Comparison of ENCODE assay signal across 20 cellular contexts in the genomic region with DNA sequence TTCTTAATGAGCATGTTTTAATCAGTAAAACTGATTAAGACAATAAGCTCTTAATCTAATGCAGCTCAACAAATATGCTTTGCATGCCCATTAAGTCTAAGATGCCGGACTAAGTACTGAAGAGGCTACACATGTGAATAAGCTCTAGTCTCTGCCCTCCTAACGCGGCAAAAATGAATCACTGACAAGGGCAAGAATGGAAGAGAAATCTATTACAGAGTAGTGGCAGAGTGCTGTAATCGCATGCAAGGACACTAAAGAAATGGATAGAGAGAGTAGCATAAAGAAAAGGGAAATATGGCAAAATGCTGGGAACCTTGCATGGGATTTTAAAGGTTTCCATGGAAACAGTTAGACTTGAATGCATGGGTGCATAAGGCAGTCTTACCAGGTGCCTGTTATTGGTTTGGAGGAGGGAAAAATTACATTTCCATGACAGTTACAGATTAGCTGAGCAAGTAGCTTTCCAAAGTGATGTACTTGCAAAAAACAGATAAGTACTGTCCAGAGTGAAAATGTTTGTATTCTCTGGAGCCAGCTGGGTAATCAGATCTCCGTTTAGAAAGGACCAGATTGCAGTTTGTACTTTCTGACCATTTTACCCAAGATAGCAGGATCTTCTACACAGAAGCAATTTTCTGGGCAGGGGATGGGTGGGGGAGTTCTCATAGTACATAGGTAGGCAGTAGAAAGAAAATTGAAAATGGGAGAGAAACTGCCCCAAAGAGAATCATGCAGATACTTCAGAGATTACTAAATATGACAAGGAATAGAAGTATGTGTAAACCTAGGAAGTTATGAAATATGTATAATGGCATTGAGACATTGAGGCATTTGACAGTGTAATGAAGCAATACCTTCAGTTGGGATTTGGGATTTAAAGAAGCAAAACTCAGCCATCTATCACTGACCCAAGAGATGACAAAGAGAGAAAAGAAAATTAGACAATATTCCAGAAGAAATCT.
A peak's percentile ranks its signal among the peaks of the same experiment; 100 is the strongest.
DNase-seq lines count a peak whose midpoint lies in the region; ATAC-seq and TF ChIP-seq lines count a peak whose summit lies in the region.
"Had no signal": no experiment of that assay in that cellular context is flagged by ENCODE, and none has a peak within 500 bp of the region (broad histone marks: within the 10 kb centered on the region; RNA-seq: fewer than 3 reads in every experiment).

No MANE protein-coding gene starts in this region.

- POLR2A ChIA-PET in CD4-positive, alpha-beta T cell (lab: Charles Lee): no interaction called here

- intact Hi-C loops in CD4-positive, alpha-beta T cell (cut with DNase I, micrococcal nuclease): no loop called here

- no peaks in the 10 kb centered on the region for H3K9me3 ChIP-seq in CD4-positive, alpha-beta T cell (ENCODE audit: control insufficient read depth, low read length)
- H3K9me3 ChIP-seq: MG63, psoas muscle, thyroid gland had no signal

- H3K4me3 Mint-ChIP-seq in chondrocyte (ENCODE audit: unreplicated experiment): no peak overlapping the region
- H3K4me3 Mint-ChIP-seq in CD4-positive, alpha-beta T cell: no peak overlapping the region
- H3K4me3 Mint-ChIP-seq: activated CD4-positive, alpha-beta T cell treated with anti-CD3 and anti-CD28 coated beads, Interleukin-2, amount 10 ng/mL, durations not matched to agents 7 days and 5 days; activated naive CD8-positive, alpha-beta T cell; activated T-cell treated with anti-CD3 and anti-CD28 coated beads, Interleukin-2, amount 50 U/mL, for 24 hours had no signal

- no peak overlapping the region for H3K27ac Mint-ChIP-seq in chondrocyte (ENCODE audit: unreplicated experiment)
- no peak overlapping the region for H3K27ac Mint-ChIP-seq in CD4-positive, alpha-beta T cell
- H3K27ac Mint-ChIP-seq: activated CD4-positive, alpha-beta T cell treated with anti-CD3 and anti-CD28 coated beads, Interleukin-2, amount 10 ng/mL, durations not matched to agents 7 days and 5 days; activated naive CD8-positive, alpha-beta T cell; activated T-cell treated with anti-CD3 and anti-CD28 coated beads, Interleukin-2, amount 50 U/mL, for 24 hours had no signal

- no peak for ATAC-seq in left lobe of liver
- no peak for ATAC-seq in CD4-positive, alpha-beta T cell (ENCODE audit: poor library complexity)
- no peak for ATAC-seq in GM19395 (IDR thresholded peaks at IDR 0.05; ENCODE audit: unreplicated experiment)
- ATAC-seq: left lung, psoas muscle had no signal

- H3K27me3 ChIP-seq in CD4-positive, alpha-beta T cell (ENCODE audit: control insufficient read depth, insufficient read depth, low read length): no peaks in the 10 kb centered on the region
- H3K27me3 ChIP-seq: left lung, MG63, thyroid gland had no signal

- H3K27me3 Mint-ChIP-seq in chondrocyte (ENCODE audit: low read depth): no peaks in the 10 kb centered on the region
- no peaks in the 10 kb centered on the region for H3K27me3 Mint-ChIP-seq in CD4-positive, alpha-beta T cell
- H3K27me3 Mint-ChIP-seq: activated CD4-positive, alpha-beta T cell treated with anti-CD3 and anti-CD28 coated beads, Interleukin-2, amount 10 ng/mL, durations not matched to agents 7 days and 5 days; activated naive CD8-positive, alpha-beta T cell; activated T-cell treated with anti-CD3 and anti-CD28 coated beads, Interleukin-2, amount 50 U/mL, for 24 hours had no signal

- TF ChIP-seq CTCF in chondrocyte (IDR thresholded peaks at IDR 0.05): peak; percentile 13
- no peak for TF ChIP-seq CTCF in CD4-positive, alpha-beta T cell (IDR thresholded peaks at IDR 0.05)

- H3K36me3 Mint-ChIP-seq in chondrocyte (ENCODE audit: low read depth): no peaks in the 10 kb centered on the region
- no peaks in the 10 kb centered on the region for H3K36me3 Mint-ChIP-seq in CD4-positive, alpha-beta T cell (ENCODE audit: low read depth)
- H3K36me3 Mint-ChIP-seq: activated naive CD8-positive, alpha-beta T cell had no signal

- DNase-seq in AG08396 (ENCODE audit: low spot score) (peak; percentile 31), M059J (ENCODE audit: low read depth) (peak; percentile 34), chondrocyte (ENCODE audit: low spot score) (no peak), left kidney (ENCODE audit: low read depth, low spot score) (peak; percentile 4), left lobe of liver (ENCODE audit: low spot score) (no peak), NCI-H1092 treated with DMSO at 0.1 percent for 48 hours (lab: John Stamatoyannopoulos, UW) (no peak)
- no peak for DNase-seq in CD4-positive, alpha-beta T cell
- DNase-seq: activated CD4-positive, alpha-beta T cell treated with anti-CD3 and anti-CD28 coated beads, Interleukin-2, amount 10 ng/mL, durations not matched to agents 7 days and 5 days; activated T-cell treated with anti-CD3 and anti-CD28 coated beads, Interleukin-2, amount 50 U/mL, for 24 hours; Calu3; central memory CD4-positive, alpha-beta T cell; hippocampal formation; left lung; MG63; NCI-H2029 treated with DMSO at 0.1 percent for 48 hours; psoas muscle; SIG-M5; thyroid gland had no signal

- H3K4me1 Mint-ChIP-seq in chondrocyte (ENCODE audit: low read depth): peaks cover 9% of the 10 kb centered on the region
- H3K4me1 Mint-ChIP-seq in CD4-positive, alpha-beta T cell (ENCODE audit: low read depth): no peaks in the 10 kb centered on the region
- H3K4me1 Mint-ChIP-seq: activated CD4-positive, alpha-beta T cell treated with anti-CD3 and anti-CD28 coated beads, Interleukin-2, amount 10 ng/mL, durations not matched to agents 7 days and 5 days had no signal

- CTCF ChIA-PET in CD4-positive, alpha-beta T cell (lab: Charles Lee): no interaction called here

- peaks cover 10% of the 10 kb centered on the region for H3K9me3 Mint-ChIP-seq in chondrocyte (ENCODE audit: low read depth)
- H3K9me3 Mint-ChIP-seq in CD4-positive, alpha-beta T cell: peaks cover 9% of the 10 kb centered on the region

- H3K27ac ChIP-seq in CD4-positive, alpha-beta T cell (ENCODE audit: low read depth, low read length): no peak overlapping the region
- H3K27ac ChIP-seq: left lung, psoas muscle, thyroid gland had no signal

Comparison
In these comparisons a context has a peak if more than half of its experiments do, and no peak if none do; other contexts are left out.
1. DNase-seq: peak in AG08396 (single experiment), M059J (single experiment) and left kidney (single experiment); none in chondrocyte (single experiment), left lobe of liver (single experiment), CD4-positive, alpha-beta T cell (0 of 10) and NCI-H1092 treated with DMSO at 0.1 percent for 48 hours (single experiment).